8 cellular contexts compared by ENCODE assay signal in the genomic region with DNA sequence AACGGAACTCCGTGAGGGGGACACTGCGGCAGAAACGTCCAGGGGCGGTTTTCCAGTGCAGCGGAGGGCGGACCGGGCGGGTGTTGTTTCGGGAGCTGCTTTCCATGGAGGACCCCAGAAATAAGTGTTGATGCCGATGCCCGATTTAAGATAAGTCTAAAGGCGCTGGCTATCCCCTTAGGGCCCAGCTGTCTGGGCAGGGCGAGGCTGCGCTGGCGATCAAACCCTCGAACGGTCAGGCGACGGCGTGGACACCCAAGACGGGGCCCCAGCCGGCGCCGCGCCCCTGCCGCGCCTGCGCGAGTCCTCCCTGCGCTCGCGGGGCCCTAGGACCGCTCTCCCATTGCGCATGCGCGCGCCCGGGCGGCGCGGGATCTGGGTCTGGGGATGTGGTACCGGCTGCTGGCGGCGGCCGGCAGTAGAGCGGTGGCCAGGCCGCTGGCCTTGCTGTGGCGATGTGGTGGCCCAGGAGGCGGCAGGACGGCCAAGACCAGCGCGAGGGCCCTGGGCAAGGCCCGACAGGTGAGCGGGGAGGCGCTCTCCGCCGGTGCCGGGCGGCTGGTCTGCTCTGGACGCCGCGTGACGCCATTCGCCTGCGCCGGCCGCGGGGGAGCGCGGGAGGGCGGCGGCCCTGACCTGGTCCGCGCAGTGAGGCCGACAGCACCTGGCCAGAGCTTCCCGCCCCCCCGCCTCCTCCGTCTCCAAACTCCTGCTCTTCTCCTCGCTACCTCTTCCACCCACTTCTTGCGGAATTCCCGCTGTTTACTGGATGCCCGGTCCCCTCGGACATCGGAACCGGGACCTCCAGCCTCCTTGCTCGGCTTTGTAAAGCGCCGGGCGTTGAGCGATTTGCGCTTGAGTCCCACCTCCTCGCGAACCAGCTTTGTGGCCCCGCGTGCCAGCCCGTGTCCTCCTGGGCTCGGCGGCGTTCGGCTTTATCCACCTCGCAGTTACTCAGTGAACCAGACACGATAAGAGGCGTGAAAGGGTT. TPM values are rescaled to one million over a fixed set of nuclear protein-coding genes. Genes with fewer than 3 reads are reported as not detected.
DNase-seq lines count a peak whose midpoint lies in the region; ATAC-seq, FAIRE-seq and TF ChIP-seq lines count a peak whose summit lies in the region.

No MANE protein-coding gene starts in this region.

- FAIRE-seq in GM12891 (lab: Jason Lieb, UNC) (peak; percentile 76), urothelium cell line (lab: Jason Lieb, UNC) (no peak)

- no peaks in the 10 kb centered on the region for H3K27me3 ChIP-seq in right cardiac atrium (ENCODE audit: control insufficient read depth, insufficient read depth)

- H3K4me3 ChIP-seq in right cardiac atrium (ENCODE audit: low read length), result peak overlapping the region; percentile 65

- peak overlapping the region; percentile 91 for H3K27ac ChIP-seq in right cardiac atrium (ENCODE audit: low read length)

- peak; percentile 90 for ATAC-seq in HG02642 (IDR thresholded peaks at IDR 0.05; ENCODE audit: poor library complexity, unreplicated experiment)
- ATAC-seq in right cardiac atrium, result peak; percentile 96

- intact Hi-C loops in right cardiac atrium (cut with DNase I), result no loop called here

- TF ChIP-seq POLR2A in GM12891 (IDR thresholded peaks at IDR 0.05; ENCODE audit: low read depth, low read length), result peak; percentile 89

- no peaks in the 10 kb centered on the region for H3K9me3 ChIP-seq in right cardiac atrium (ENCODE audit: control insufficient read depth, low read length)

- H3K4me1 ChIP-seq in right cardiac atrium (ENCODE audit: control insufficient read depth, insufficient read depth, low read length), result peaks cover 12% of the 10 kb centered on the region

- DNase-seq in GM12891 (ENCODE audit: insufficient read length, low spot score) (peak; percentile 100), NCI-H1105 treated with DMSO at 0.1 percent for 48 hours (lab: John Stamatoyannopoulos, UW) (peak; percentile 69), T-helper 1 cell (peak; percentile 84 to 93 (median 85)), amygdala (lab: John Stamatoyannopoulos, UW) (peak; percentile 26 to 95 (median 81)), right cardiac atrium (peak; percentile 93 to 98 (median 97)), pulmonary artery endothelial cell (ENCODE audit: low read depth, low spot score) (peak; percentile 58), urothelium cell line (ENCODE audit: low spot score) (peak; percentile 100)

- under 1% methylated on average over 103 of the region's 104 CpGs for WGBS in right cardiac atrium

TF ChIP-seq in GM12891, 5 proteins besides CTCF, POLR2A, EP300 and RAD21:
- TF ChIP-seq PAX5 (IDR thresholded peaks at IDR 0.05; ENCODE audit: insufficient read depth, low read length, severe bottlenecking) (no peak), POLR2AphosphoS5 (IDR thresholded peaks at IDR 0.05; ENCODE audit: low read depth, low read length) (peak; percentile 85), TAF1 (IDR thresholded peaks at IDR 0.05; ENCODE audit: low read depth, low read length) (peak; percentile 45; the same call in 1 of the 2 replicates), SPI1 (IDR thresholded peaks at IDR 0.05; ENCODE audit: low read depth, low read length) (no peak)

RNA-seq across cellular contexts. Expression of gene DEF8, which starts 24.0 kb away (rescaled TPM):
- polyA plus RNA-seq in GM12891 (2012; ENCODE audit: low read depth, missing spikeins), result 22.5 TPM
- total RNA-seq in right cardiac atrium (10 to 100 TPM; 41.4 to 60.0 (median 47.4) TPM), pulmonary artery endothelial cell (113 and 116 TPM in 2 replicates)
- 65.4 TPM for polyA plus RNA-seq in right cardiac atrium

RNA-seq across cellular contexts. Expression of gene DBNDD1, which starts 46.7 kb away (rescaled TPM):
- polyA plus RNA-seq in GM12891 (2012; ENCODE audit: low read depth, missing spikeins), result 5.0 TPM
- total RNA-seq in right cardiac atrium (1 to 10 TPM; 1.7 to 2.5 (median 2.0) TPM), pulmonary artery endothelial cell (14.0 and 17.7 TPM in 2 replicates)
- 2.3 TPM for polyA plus RNA-seq in right cardiac atrium

RNA-seq across cellular contexts. Expression of gene TUBB3, which starts 49.4 kb away (rescaled TPM):
- 1.6 TPM for polyA plus RNA-seq in GM12891 (2012; ENCODE audit: low read depth, missing spikeins)
- 1 to 10 TPM; 1.1 to 6.6 (median 1.9) TPM for total RNA-seq in right cardiac atrium
- polyA plus RNA-seq in right cardiac atrium, result 2.1 TPM
- total RNA-seq in pulmonary artery endothelial cell, result 156 and 237 TPM in 2 replicates

RNA-seq across cellular contexts. Expression of gene MC1R, which starts 53.9 kb away (rescaled TPM):
- 0.67 TPM for polyA plus RNA-seq in GM12891 (2012; ENCODE audit: low read depth, missing spikeins)
- 1 to 10 TPM; 1.3 to 2.6 (median 1.7) TPM for total RNA-seq in right cardiac atrium
- polyA plus RNA-seq in right cardiac atrium, result 1.5 TPM
- total RNA-seq in pulmonary artery endothelial cell, result 2.3 and 2.7 TPM in 2 replicates

Comparison
In these comparisons a context has a peak if more than half of its experiments do, and no peak if none do; other contexts are left out.
1. Peak in every context shown above with its lines: DNase-seq, ATAC-seq, H3K4me3 ChIP-seq and H3K27ac ChIP-seq.
2. RNA of gene TUBB3, which starts 49.4 kb away (total RNA-seq): 156 to 237 TPM in pulmonary artery endothelial cell; 1.1 to 6.6 TPM in right cardiac atrium; every median in the first group is over 10 times any median in the second.